ENCODE assay signal across 39 cellular contexts in genomic region chr18:22882084-22882483, GRCh38.
"Had no signal": no experiment of that assay in that cellular context is flagged by ENCODE, and none has a peak within 500 bp of the region (broad histone marks: within the 10 kb centered on the region; RNA-seq: fewer than 3 reads in every experiment).

No MANE protein-coding gene starts in this region.

- H3K4me3 ChIP-seq: adrenal gland, ascending aorta, body of pancreas, breast epithelium, cardiac muscle cell had no signal

- H3K36me3 Mint-ChIP-seq: activated naive CD4-positive, alpha-beta T cell treated with anti-CD3 and anti-CD28 coated beads, Interleukin-2, amount 10 ng/mL, durations not matched to agents 7 days and 5 days; activated naive CD4-positive, alpha-beta T cell treated with anti-CD3 and anti-CD28 coated beads, Interleukin-2, amount 50 U/mL, for 24 hours; activated naive CD8-positive, alpha-beta T cell; activated naive CD8-positive, alpha-beta T cell treated with anti-CD3 and anti-CD28 coated beads for 36 hours; brain had no signal

- FAIRE-seq: astrocyte, bronchial epithelial cell, colon had no signal

- DNase-seq: activated effector memory CD4-positive, alpha-beta T cell treated with anti-CD3 and anti-CD28 coated beads, Interleukin-2, amount 50 U/mL, for 16 hours; activated effector memory CD4-positive, alpha-beta T cell treated with Interleukin-2 at 50 U/mL for 16 hours; activated gamma-delta T cell; activated gamma-delta T cell treated with Interleukin-2 at 50 U/mL for 16 hours; activated naive CD4-positive, alpha-beta T cell; activated naive CD4-positive, alpha-beta T cell treated with anti-CD3 and anti-CD28 coated beads for 36 hours; activated naive CD4-positive, alpha-beta T cell treated with anti-CD3 and anti-CD28 coated beads, Interleukin-2, amount 10 ng/mL, durations not matched to agents 7 days and 5 days; activated naive CD4-positive, alpha-beta T cell treated with anti-CD3 and anti-CD28 coated beads, Interleukin-2, amount 50 U/mL, for 16 hours; activated naive CD4-positive, alpha-beta T cell treated with Interleukin-2 at 50 U/mL for 16 hours; activated naive CD8-positive, alpha-beta T cell treated with anti-CD3 and anti-CD28 coated beads for 36 hours; activated naive CD8-positive, alpha-beta T cell treated with anti-CD3 and anti-CD28 coated beads, Interleukin-2, amount 10 ng/mL, durations not matched to agents 7 days and 5 days; activated naive CD8-positive, alpha-beta T cell treated with anti-CD3 and anti-CD28 coated beads, Interleukin-2, amount 50 U/mL, for 24 hours; activated T-cell treated with anti-CD3 and anti-CD28 coated beads, Interleukin-2, amount 50 U/mL, for 4 hours; activated T-cell treated with anti-CD3 and anti-CD28 coated beads, Interleukin-2, amount 50 U/mL, for 48 hours; activated T-cell treated with anti-CD3 and anti-CD28 coated beads, Interleukin-2, amount 50 U/mL, for 72 hours; adrenal gland; amniotic stem cell; amygdala; anterior cingulate cortex; aorta; body of pancreas; brain microvascular endothelial cell; caudate nucleus; central memory CD4-positive, alpha-beta T cell; cerebellar nuclear complex had no signal

- H3K4me3 Mint-ChIP-seq: activated naive CD4-positive, alpha-beta T cell treated with anti-CD3 and anti-CD28 coated beads for 36 hours; activated naive CD4-positive, alpha-beta T cell treated with anti-CD3 and anti-CD28 coated beads, Interleukin-2, amount 10 ng/mL, durations not matched to agents 7 days and 5 days; activated naive CD4-positive, alpha-beta T cell treated with anti-CD3 and anti-CD28 coated beads, Interleukin-2, amount 50 U/mL, for 24 hours; activated naive CD8-positive, alpha-beta T cell; activated naive CD8-positive, alpha-beta T cell treated with anti-CD3 and anti-CD28 coated beads for 36 hours; activated naive CD8-positive, alpha-beta T cell treated with anti-CD3 and anti-CD28 coated beads, Interleukin-2, amount 10 ng/mL, durations not matched to agents 7 days and 5 days; activated naive CD8-positive, alpha-beta T cell treated with anti-CD3 and anti-CD28 coated beads, Interleukin-2, amount 50 U/mL, for 24 hours; activated T-cell treated with anti-CD3 and anti-CD28 coated beads, Interleukin-2, amount 50 U/mL, for 4 hours; activated T-cell treated with anti-CD3 and anti-CD28 coated beads, Interleukin-2, amount 50 U/mL, for 72 hours; activated T-helper 1 cell treated with anti-CD3 and anti-CD28 coated beads, Interleukin-12 subunit alpha, Interleukin-12 subunit beta, Interleukin-2, Interleukin-4 antibody, amounts not matched to agents 30 ng/mL and 10 ng/mL and 1 ng/mL, durations not matched to agents 14 hours and 24 hours and 36 hours; activated T-helper 17 cell treated with anti-CD3 and anti-CD28 coated beads, Interleukin-2, amount 50 U/mL, for 72 hours; brain; central memory CD8-positive, alpha-beta T cell had no signal

- H3K9me3 ChIP-seq: adrenal gland, body of pancreas, breast epithelium had no signal

- H3K27ac ChIP-seq: adrenal gland, ascending aorta, body of pancreas, brain microvascular endothelial cell, breast epithelium, cardiac muscle cell had no signal

- H3K36me3 ChIP-seq: adrenal gland, ascending aorta, brain microvascular endothelial cell, breast epithelium, cardiac muscle cell had no signal

- H3K9me3 Mint-ChIP-seq: activated naive CD4-positive, alpha-beta T cell treated with anti-CD3 and anti-CD28 coated beads, Interleukin-2, amount 10 ng/mL, durations not matched to agents 7 days and 5 days; activated naive CD4-positive, alpha-beta T cell treated with anti-CD3 and anti-CD28 coated beads, Interleukin-2, amount 50 U/mL, for 24 hours; activated naive CD8-positive, alpha-beta T cell treated with anti-CD3 and anti-CD28 coated beads, Interleukin-2, amount 50 U/mL, for 24 hours; activated T-cell treated with anti-CD3 and anti-CD28 coated beads, Interleukin-2, amount 50 U/mL, for 4 hours; activated T-helper 1 cell treated with anti-CD3 and anti-CD28 coated beads, Interleukin-12 subunit alpha, Interleukin-12 subunit beta, Interleukin-2, Interleukin-4 antibody, amounts not matched to agents 30 ng/mL and 10 ng/mL and 1 ng/mL, durations not matched to agents 14 hours and 24 hours and 36 hours; activated T-helper 17 cell treated with anti-CD3 and anti-CD28 coated beads, Interleukin-2, amount 50 U/mL, for 72 hours; activated T-helper 2 cell treated with anti-CD3 and anti-CD28 coated beads, Interferon-gamma antibody, Interleukin-2, Interleukin-4, amounts not matched to agents 10 μg/mL and 5 μg/mL and 100 μg/mL, durations not matched to agents 14 hours and 24 hours and 36 hours; central memory CD8-positive, alpha-beta T cell had no signal

- H3K4me1 ChIP-seq: adrenal gland, ascending aorta, breast epithelium had no signal

- ATAC-seq: activated naive CD4-positive, alpha-beta T cell treated with anti-CD3 and anti-CD28 coated beads, Interleukin-2, amount 50 U/mL, for 72 hours; activated naive CD8-positive, alpha-beta T cell treated with anti-CD3 and anti-CD28 coated beads, Interleukin-2, amount 50 U/mL, for 24 hours; activated T-cell treated with anti-CD3 and anti-CD28 coated beads, Interleukin-2, amount 50 U/mL, for 4 hours; activated T-cell treated with anti-CD3 and anti-CD28 coated beads, Interleukin-2, amount 50 U/mL, for 72 hours; activated T-helper 17 cell treated with anti-CD3 and anti-CD28 coated beads, Interleukin-2, amount 50 U/mL, for 72 hours; body of pancreas had no signal

- H3K27me3 ChIP-seq: adrenal gland, ascending aorta, body of pancreas, brain microvascular endothelial cell, breast epithelium, cardiac muscle cell had no signal

- H3K27me3 Mint-ChIP-seq: brain had no signal

- H3K4me1 Mint-ChIP-seq: activated naive CD4-positive, alpha-beta T cell treated with anti-CD3 and anti-CD28 coated beads, Interleukin-2, amount 10 ng/mL, durations not matched to agents 7 days and 5 days; activated naive CD4-positive, alpha-beta T cell treated with anti-CD3 and anti-CD28 coated beads, Interleukin-2, amount 50 U/mL, for 24 hours; activated naive CD8-positive, alpha-beta T cell treated with anti-CD3 and anti-CD28 coated beads for 36 hours; activated naive CD8-positive, alpha-beta T cell treated with anti-CD3 and anti-CD28 coated beads, Interleukin-2, amount 10 ng/mL, durations not matched to agents 7 days and 5 days; activated naive CD8-positive, alpha-beta T cell treated with anti-CD3 and anti-CD28 coated beads, Interleukin-2, amount 50 U/mL, for 24 hours; activated T-helper 17 cell treated with anti-CD3 and anti-CD28 coated beads, Interleukin-2, amount 50 U/mL, for 72 hours; brain; central memory CD8-positive, alpha-beta T cell had no signal

- H3K27ac Mint-ChIP-seq: activated naive CD4-positive, alpha-beta T cell treated with anti-CD3 and anti-CD28 coated beads for 36 hours; activated naive CD4-positive, alpha-beta T cell treated with anti-CD3 and anti-CD28 coated beads, Interleukin-2, amount 10 ng/mL, durations not matched to agents 7 days and 5 days; activated naive CD4-positive, alpha-beta T cell treated with anti-CD3 and anti-CD28 coated beads, Interleukin-2, amount 50 U/mL, for 24 hours; activated naive CD4-positive, alpha-beta T cell treated with anti-CD3 and anti-CD28 coated beads, Interleukin-2, amount 50 U/mL, for 72 hours; activated naive CD8-positive, alpha-beta T cell; activated naive CD8-positive, alpha-beta T cell treated with anti-CD3 and anti-CD28 coated beads for 36 hours; activated naive CD8-positive, alpha-beta T cell treated with anti-CD3 and anti-CD28 coated beads, Interleukin-2, amount 10 ng/mL, durations not matched to agents 7 days and 5 days; activated naive CD8-positive, alpha-beta T cell treated with anti-CD3 and anti-CD28 coated beads, Interleukin-2, amount 50 U/mL, for 24 hours; activated T-cell treated with anti-CD3 and anti-CD28 coated beads, Interleukin-2, amount 50 U/mL, for 72 hours; activated T-helper 1 cell treated with anti-CD3 and anti-CD28 coated beads, Interleukin-12 subunit alpha, Interleukin-12 subunit beta, Interleukin-2, Interleukin-4 antibody, amounts not matched to agents 30 ng/mL and 10 ng/mL and 1 ng/mL, durations not matched to agents 14 hours and 24 hours and 36 hours; activated T-helper 17 cell treated with anti-CD3 and anti-CD28 coated beads, Interleukin-2, amount 50 U/mL, for 72 hours; activated T-helper 2 cell treated with anti-CD3 and anti-CD28 coated beads, Interferon-gamma antibody, Interleukin-2, Interleukin-4, amounts not matched to agents 10 μg/mL and 5 μg/mL and 100 μg/mL, durations not matched to agents 14 hours and 24 hours and 36 hours; brain had no signal
